18 cellular contexts compared by ENCODE assay signal in the genomic region with DNA sequence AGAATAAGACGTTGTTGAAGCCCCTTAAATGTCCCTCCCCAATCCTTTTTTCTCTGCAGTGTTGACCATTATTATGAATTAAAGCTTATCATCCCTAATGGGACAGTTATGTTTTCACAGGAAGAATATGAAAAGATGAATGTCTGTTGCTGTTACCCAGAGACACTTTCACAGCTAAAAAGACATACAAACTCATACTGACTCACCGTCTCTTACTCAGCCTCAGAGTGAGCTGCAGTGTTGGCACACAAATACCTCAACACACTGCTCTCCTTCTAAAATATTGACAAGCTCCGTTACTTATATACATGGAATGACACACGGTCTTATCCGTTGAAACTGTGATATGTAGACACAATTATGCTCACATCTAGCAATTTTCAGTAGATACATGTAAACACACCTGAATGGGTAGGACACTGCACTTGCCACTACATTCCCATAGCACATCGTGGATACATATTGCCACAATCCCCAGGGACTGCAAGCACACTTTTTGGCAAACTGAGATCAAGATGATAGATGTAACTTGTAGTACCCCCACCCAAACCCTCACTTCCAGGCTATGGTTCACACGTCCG. TPM values are rescaled to one million over a fixed set of nuclear protein-coding genes. Genes with fewer than 3 reads are reported as not detected.
A peak's percentile ranks its signal among the peaks of the same experiment; 100 is the strongest.
DNase-seq lines count a peak whose midpoint lies in the region; ATAC-seq and TF ChIP-seq lines count a peak whose summit lies in the region.
"Had no signal": no experiment of that assay in that cellular context is flagged by ENCODE, and none has a peak within 500 bp of the region (broad histone marks: within the 10 kb centered on the region; RNA-seq: fewer than 3 reads in every experiment).

No MANE protein-coding gene starts in this region.

- peak overlapping the region; percentile 59 for H2AK9ac ChIP-seq in IMR-90 (replicated peaks; ENCODE audit: low read depth, low read length, poor library complexity)

- H3K18ac ChIP-seq in IMR-90 (ENCODE audit: low read depth, low read length) = no peak overlapping the region

- DNase-seq in AG04450 (ENCODE audit: low read depth, low spot score) = no peak
- peak; percentile 90 for DNase-seq in IMR-90
- peak; percentile 65 for DNase-seq in astrocyte of the hippocampus (ENCODE audit: low read depth, low spot score)
- peak; percentile 41 to 69 for DNase-seq in foreskin keratinocyte
- DNase-seq in activated CD4-positive, alpha-beta T cell treated with anti-CD3 and anti-CD28 coated beads for 36 hours = no peak
- DNase-seq in iPS-NIHi7 (ENCODE audit: extremely low spot score) = no peak
- DNase-seq in stimulated activated CD8-positive, alpha-beta memory T cell treated with anti-CD3 and anti-CD28 coated beads, Interleukin-4, amount 100 ng/mL, for 48 hours = no peak
- DNase-seq: activated CD4-positive, alpha-beta T cell treated with anti-CD3 and anti-CD28 coated beads for 4 hours; activated T-cell treated with anti-CD3 and anti-CD28 coated beads, Interleukin-2, amount 50 U/mL, for 1 hour; DMS79 treated with DMSO at 0.1 percent for 48 hours; NCI-H1436; NCI-H510A; Peyer's patch; T-helper 2 cell; tibial artery had no signal

- H4K20me1 ChIP-seq in IMR-90 (ENCODE audit: insufficient read depth, low read length) = peaks cover 3% of the 10 kb centered on the region; the same call in 1 of the 2 replicates
- H4K20me1 ChIP-seq: BLaER1 had no signal

- TF ChIP-seq CTCF in AG04450 (IDR thresholded peaks at IDR 0.05; ENCODE audit: low read depth, low read length) = no peak
- TF ChIP-seq CTCF in IMR-90 (conservative IDR thresholded peaks at IDR 0.05; ENCODE audit: low read depth, low read length) = no peak
- no peak for TF ChIP-seq CTCF in foreskin keratinocyte (conservative IDR thresholded peaks at IDR 0.05)

- H3K4me1 ChIP-seq in IMR-90 (ENCODE audit: control insufficient read depth, insufficient read depth, low read length) = peaks cover 5% of the 10 kb centered on the region
- peaks cover 3% of the 10 kb centered on the region for H3K4me1 ChIP-seq in foreskin keratinocyte
- H3K4me1 ChIP-seq: BLaER1, parathyroid adenoma, Peyer's patch, tibial artery had no signal

- CTCF ChIA-PET in AG04450 (lab: Charles Lee) (interaction anchor here (0.5 to 1.7 kb wide), 4 partner anchors 11 to 96 kb away, joined by 3 to 10 read pairs (median 6); no protein-coding TSS in a partner anchor), IMR-90 (lab: Yijun Ruan, JAX) (interaction anchor here (1.5 kb wide), 1 partner anchor 17 kb away, joined by 5 read pairs; no protein-coding TSS in a partner anchor)
- CTCF ChIA-PET in activated CD4-positive, alpha-beta T cell treated with anti-CD3 and anti-CD28 coated beads for 36 hours (lab: Charles Lee) = interaction anchor here (0.6 to 1.0 kb wide), 4 partner anchors 10 to 73 kb away, joined by 3 read pairs; no protein-coding TSS in a partner anchor

- H3K9me1 ChIP-seq in IMR-90 (ENCODE audit: insufficient read depth, low read length) = peaks cover 6% of the 10 kb centered on the region

- H3K4me1 Mint-ChIP-seq in activated CD4-positive, alpha-beta T cell treated with anti-CD3 and anti-CD28 coated beads for 36 hours = no peaks in the 10 kb centered on the region

- H4K5ac ChIP-seq in IMR-90 (ENCODE audit: low read depth, low read length) = no peak overlapping the region

- no peak overlapping the region for H3K4me3 Mint-ChIP-seq in activated CD4-positive, alpha-beta T cell treated with anti-CD3 and anti-CD28 coated beads for 36 hours

- intact Hi-C loops in IMR-90 (cut with micrococcal nuclease) = no loop called here
- intact Hi-C loops in activated CD4-positive, alpha-beta T cell treated with anti-CD3 and anti-CD28 coated beads for 36 hours (cut with DNase I, micrococcal nuclease) = no loop called here

- no peak overlapping the region for H3K27ac Mint-ChIP-seq in activated CD4-positive, alpha-beta T cell treated with anti-CD3 and anti-CD28 coated beads for 36 hours

- POLR2A ChIA-PET in AG04450 (lab: Yijun Ruan, JAX) (interaction anchor here (0.7 to 1.1 kb wide), 6 partner anchors 13 to 1080 kb away, joined by 3 to 6 read pairs (median 4); a partner anchor contains a TSS), IMR-90 (lab: Charles Lee; ENCODE audit: unreplicated experiment) (no interaction called here)
- POLR2A ChIA-PET in activated CD4-positive, alpha-beta T cell treated with anti-CD3 and anti-CD28 coated beads for 36 hours (lab: Charles Lee) = interaction anchor here (1.0 kb wide), 1 partner anchor 15 kb away, joined by 4 read pairs; no protein-coding TSS in a partner anchor

- H2BK120ac ChIP-seq in IMR-90 (ENCODE audit: low read depth, low read length) = no peak overlapping the region

- no peak overlapping the region for H3K4me3 ChIP-seq in AG04450 (ENCODE audit: low read depth, low read length)
- H3K4me3 ChIP-seq in IMR-90 (ENCODE audit: insufficient read depth, low read depth, low read length) = no peak overlapping the region
- H3K4me3 ChIP-seq: BLaER1, Peyer's patch, tibial artery had no signal

- H2BK15ac ChIP-seq in IMR-90 (ENCODE audit: low read depth, low read length) = no peak overlapping the region; the same call in 2 of the 3 replicates

- no peaks in the 10 kb centered on the region for H3K9me3 ChIP-seq in AG04450 (ENCODE audit: control insufficient read depth, insufficient read depth, low read length)
- H3K9me3 ChIP-seq in IMR-90 (ENCODE audit: control insufficient read depth, insufficient read depth, low read length) = no peaks in the 10 kb centered on the region
- H3K9me3 ChIP-seq: BLaER1, Peyer's patch, tibial artery had no signal

- H3K36me3 Mint-ChIP-seq in activated CD4-positive, alpha-beta T cell treated with anti-CD3 and anti-CD28 coated beads for 36 hours (ENCODE audit: low read depth) = peaks cover 21% of the 10 kb centered on the region

- peak overlapping the region; percentile 25; the same call in 1 of the 2 replicates for H3K4me2 ChIP-seq in IMR-90 (ENCODE audit: low read depth, low read length)
- H3K4me2 ChIP-seq: BLaER1 had no signal

- H3K27ac ChIP-seq in AG04450 (ENCODE audit: low read depth, low read length) (peak overlapping the region; percentile 21), IMR-90 (ENCODE audit: insufficient read depth, low read length) (no peak overlapping the region), foreskin keratinocyte (no peak overlapping the region)
- H3K27ac ChIP-seq: BLaER1, parathyroid adenoma, Peyer's patch, tibial artery had no signal

- no peak overlapping the region for H4K91ac ChIP-seq in IMR-90 (ENCODE audit: insufficient read depth, low read depth, low read length)

- no peaks in the 10 kb centered on the region for H3K27me3 Mint-ChIP-seq in activated CD4-positive, alpha-beta T cell treated with anti-CD3 and anti-CD28 coated beads for 36 hours

- no peak overlapping the region for H2BK5ac ChIP-seq in IMR-90 (ENCODE audit: low read depth, low read length, poor library complexity, severe bottlenecking)

- BruUV-seq in IMR-90 (replicated peaks; lab: Mats Ljungman, UMichigan) = no TSS peak

- no peak overlapping the region; the same call in 1 of the 2 replicates for H3K23ac ChIP-seq in IMR-90 (ENCODE audit: low read depth, low read length)

- dilution Hi-C loops in IMR-90 (cut with HindIII; ENCODE audit: low sequenced_read_pairs, unreplicated experiment) = no loop called here

- 0 out of 4 replicates have a peak, but pooled peaks cover 0 to 12% of the 10 kb centered on the region in 2 experiments for H3K79me1 ChIP-seq in IMR-90 (ENCODE audit: low read depth in 1 of 2, low read length in 2 of 2)

- no peak overlapping the region for H3K9ac ChIP-seq in IMR-90 (ENCODE audit: low read depth, low read length)
- H3K9ac ChIP-seq: BLaER1, parathyroid adenoma had no signal

- no peak for TF ChIP-seq RAD21 in IMR-90 (IDR thresholded peaks at IDR 0.05; ENCODE audit: low read length)

- no peaks in the 10 kb centered on the region; the same call in 1 of the 2 replicates for H3K36me3 ChIP-seq in IMR-90 (ENCODE audit: control insufficient read depth, insufficient read depth, low read length)
- H3K36me3 ChIP-seq: Peyer's patch, tibial artery had no signal

- H3K27me3 ChIP-seq in AG04450 (ENCODE audit: control insufficient read depth, insufficient read depth, low read length) = no peaks in the 10 kb centered on the region
- H3K27me3 ChIP-seq in IMR-90 (ENCODE audit: control insufficient read depth, insufficient read depth, low read length) = no peaks in the 10 kb centered on the region
- no peaks in the 10 kb centered on the region for H3K27me3 ChIP-seq in foreskin keratinocyte
- H3K27me3 ChIP-seq: BLaER1, Peyer's patch, tibial artery had no signal

- ATAC-seq in IMR-90 (ENCODE audit: low read depth) = peak; percentile 95
- ATAC-seq in foreskin keratinocyte = peak; percentile 70
- no peak for ATAC-seq in activated CD4-positive, alpha-beta T cell treated with anti-CD3 and anti-CD28 coated beads for 36 hours
- ATAC-seq in HG02571 (IDR thresholded peaks at IDR 0.05; ENCODE audit: unreplicated experiment) = no peak

- WGBS in IMR-90 (ENCODE audit: extremely low coverage in 2 of 2, insufficient read length in 1 of 2), 2 experiments = no CpG with 5 or more reads among the region's 8 CpGs

- 0 out of 2 replicates have a peak overlapping the region, but pooled peaks have one; percentile 8 for H2BK20ac ChIP-seq in IMR-90 (ENCODE audit: low read depth, low read length)

- H3K4ac ChIP-seq in IMR-90 (ENCODE audit: low read depth, low read length) = peak overlapping the region; percentile 9; the same call in 1 of the 2 replicates

- no peak overlapping the region for H2AFZ ChIP-seq in IMR-90 (replicated peaks; ENCODE audit: low read length, poor library complexity)
- H2AFZ ChIP-seq: parathyroid adenoma had no signal

- no peak overlapping the region for H3K56ac ChIP-seq in IMR-90 (ENCODE audit: extremely low read depth, insufficient read depth, low read length)

- no peak overlapping the region for H3K14ac ChIP-seq in IMR-90 (replicated peaks; ENCODE audit: low read depth, low read length)

- TF ChIP-seq POLR2A in IMR-90 (IDR thresholded peaks at IDR 0.05; ENCODE audit: low read depth, low read length) = no peak

- H2AK5ac ChIP-seq in IMR-90 (ENCODE audit: low read depth, low read length) = peak overlapping the region; percentile 46; the same call in 1 of the 2 replicates

- in situ Hi-C loops in IMR-90 (cut with MboI; ENCODE audit: low sequenced_read_pairs) = no loop called here

- no peaks in the 10 kb centered on the region for H3K9me3 Mint-ChIP-seq in activated CD4-positive, alpha-beta T cell treated with anti-CD3 and anti-CD28 coated beads for 36 hours (ENCODE audit: low read depth)

- H4K8ac ChIP-seq in IMR-90 (ENCODE audit: low read depth in 2 of 2, low read length in 2 of 2) = no peak overlapping the region

RNA-seq across cellular contexts. Expression of a gene that starts 9.6 kb away (rescaled TPM):
- polyA plus RNA-seq in AG04450 (2011; rRNA removed) (0.24 and 0.88 TPM in 2 replicates), IMR-90 (2012; rRNA removed) (2.2 and 2.3 TPM in 2 replicates), foreskin keratinocyte (2.6 and 3.0 TPM in 2 replicates)
- polyA minus RNA-seq in AG04450 (2011; rRNA and poly(A)+ RNA removed) = not detected in 2 replicates
- total RNA-seq in IMR-90 (2012; rRNA removed) (not detected in 2 replicates), foreskin keratinocyte (2.4 and 3.1 TPM in 2 replicates)
- 0.27 and 1.1 TPM in 2 replicates for polyA plus RNA-seq in IMR-90 (2012; cell fraction: cytosol; rRNA removed)
- 24.2 and 40.1 TPM in 2 replicates for polyA plus RNA-seq in IMR-90 (2012; cell fraction: nucleus; rRNA removed; ENCODE audit: low replicate concordance)
- 10 to 100 TPM; 12.2 to 13.2 TPM for total RNA-seq in activated CD4-positive, alpha-beta T cell treated with anti-CD3 and anti-CD28 coated beads for 36 hours

RNA-seq across cellular contexts. Expression of a gene that starts 13.0 kb away (rescaled TPM):
- polyA plus RNA-seq in AG04450 (2011; rRNA removed) (6.4 and 7.2 TPM in 2 replicates), IMR-90 (2012; rRNA removed) (14.5 and 15.7 TPM in 2 replicates), foreskin keratinocyte (6.8 and 9.2 TPM in 2 replicates)
- polyA minus RNA-seq in AG04450 (2011; rRNA and poly(A)+ RNA removed) = 9.8 and 13.9 TPM in 2 replicates
- total RNA-seq in IMR-90 (2012; rRNA removed) (4.7 and 5.6 TPM in 2 replicates), foreskin keratinocyte (13.1 and 14.2 TPM in 2 replicates)
- polyA plus RNA-seq in IMR-90 (2012; cell fraction: cytosol; rRNA removed) = 2.4 and 9.8 TPM in 2 replicates
- 112 and 132 TPM in 2 replicates for polyA plus RNA-seq in IMR-90 (2012; cell fraction: nucleus; rRNA removed; ENCODE audit: low replicate concordance)
- 100 to 1,000 TPM in 1 of 2 experiments, 10 to 100 TPM in 1; 92.1 to 126 TPM for total RNA-seq in activated CD4-positive, alpha-beta T cell treated with anti-CD3 and anti-CD28 coated beads for 36 hours

RNA-seq across cellular contexts. Expression of a gene that starts 16.5 kb away (rescaled TPM):
- polyA plus RNA-seq in AG04450 (2011; rRNA removed) = 466 and 531 TPM in 2 replicates
- 384 and 467 TPM in 2 replicates for polyA minus RNA-seq in AG04450 (2011; rRNA and poly(A)+ RNA removed)
- 992 and 1,185 TPM in 2 replicates for total RNA-seq in IMR-90 (2012; rRNA removed)
- polyA plus RNA-seq in IMR-90 (2012; rRNA removed) = 692 and 706 TPM in 2 replicates
- 504 and 583 TPM in 2 replicates for polyA plus RNA-seq in IMR-90 (2012; cell fraction: cytosol; rRNA removed)
- polyA plus RNA-seq in IMR-90 (2012; cell fraction: nucleus; rRNA removed; ENCODE audit: low replicate concordance) = 164 and 178 TPM in 2 replicates
- 940 and 998 TPM in 2 replicates for total RNA-seq in foreskin keratinocyte
- 1,066 and 1,074 TPM in 2 replicates for polyA plus RNA-seq in foreskin keratinocyte
- total RNA-seq in activated CD4-positive, alpha-beta T cell treated with anti-CD3 and anti-CD28 coated beads for 36 hours = 100 to 1,000 TPM; 357 to 438 TPM

RNA-seq across cellular contexts. Expression of a gene that starts 23.7 kb away (rescaled TPM):
- polyA plus RNA-seq in AG04450 (2011; rRNA removed) (44.4 and 59.1 TPM in 2 replicates), IMR-90 (2012; rRNA removed) (57.9 and 58.4 TPM in 2 replicates), foreskin keratinocyte (13.6 and 16.1 TPM in 2 replicates)
- 22.7 and 34.5 TPM in 2 replicates for polyA minus RNA-seq in AG04450 (2011; rRNA and poly(A)+ RNA removed)
- total RNA-seq in IMR-90 (2012; rRNA removed) (40.0 and 40.7 TPM in 2 replicates), foreskin keratinocyte (10.1 and 10.7 TPM in 2 replicates)
- polyA plus RNA-seq in IMR-90 (2012; cell fraction: cytosol; rRNA removed) = 82.7 and 118 TPM in 2 replicates
- 29.0 and 72.3 TPM in 2 replicates for polyA plus RNA-seq in IMR-90 (2012; cell fraction: nucleus; rRNA removed; ENCODE audit: low replicate concordance)
- 1 to 10 TPM; 4.4 to 5.6 TPM for total RNA-seq in activated CD4-positive, alpha-beta T cell treated with anti-CD3 and anti-CD28 coated beads for 36 hours

RNA-seq across cellular contexts. Expression of a gene that starts 24.3 kb away (rescaled TPM):
- polyA plus RNA-seq in AG04450 (2011; rRNA removed) (0.10 and 0.32 TPM in 2 replicates), IMR-90 (2012; rRNA removed) (1.0 and 1.4 TPM in 2 replicates), foreskin keratinocyte (0.25 and 0.38 TPM in 2 replicates)
- 0.26 and 0.78 TPM in 2 replicates for polyA minus RNA-seq in AG04450 (2011; rRNA and poly(A)+ RNA removed)
- total RNA-seq in IMR-90 (2012; rRNA removed) (under 0.01 and 0.28 TPM in 2 replicates), foreskin keratinocyte (0.34 and 0.46 TPM in 2 replicates)
- polyA plus RNA-seq in IMR-90 (2012; cell fraction: cytosol; rRNA removed) = 0.60 and 1.2 TPM in 2 replicates
- 3.1 and 4.5 TPM in 2 replicates for polyA plus RNA-seq in IMR-90 (2012; cell fraction: nucleus; rRNA removed; ENCODE audit: low replicate concordance)
- total RNA-seq in activated CD4-positive, alpha-beta T cell treated with anti-CD3 and anti-CD28 coated beads for 36 hours = 1 to 10 TPM; 1.4 to 1.5 TPM

Comparison
In these comparisons a context has a peak if more than half of its experiments do, and no peak if none do; other contexts are left out.
1. DNase-seq: peak in IMR-90 (single experiment), astrocyte of the hippocampus (single experiment) and foreskin keratinocyte (2 of 2); none in AG04450 (single experiment), activated CD4-positive, alpha-beta T cell treated with anti-CD3 and anti-CD28 coated beads for 36 hours (single experiment), iPS-NIHi7 (single experiment) and stimulated activated CD8-positive, alpha-beta memory T cell treated with anti-CD3 and anti-CD28 coated beads, Interleukin-4, amount 100 ng/mL, for 48 hours (single experiment).
2. ATAC-seq: peak in IMR-90 (single experiment) and foreskin keratinocyte (single experiment); none in activated CD4-positive, alpha-beta T cell treated with anti-CD3 and anti-CD28 coated beads for 36 hours (single experiment) and HG02571 (single experiment).